Comparison of ENCODE assay signal across 3 cellular contexts in genomic region chr7:113049221-113049620, GRCh38. TPM values are rescaled to one million over a fixed set of nuclear protein-coding genes. Genes with fewer than 3 reads are reported as not detected.
"Had no signal": no experiment of that assay in that cellular context is flagged by ENCODE, and none has a peak within 500 bp of the region (broad histone marks: within the 10 kb centered on the region; RNA-seq: fewer than 3 reads in every experiment).

No MANE protein-coding gene starts in this region.

RNA-seq across cellular contexts. Expression of gene GPR85, which starts 37.4 kb away (rescaled TPM):
- total RNA-seq: HepG2, HT-29 had no signal
- polyA plus RNA-seq: HepG2, IgD-negative memory B cell had no signal
